ENCODE assay signal across 31 cellular contexts in the genomic region with DNA sequence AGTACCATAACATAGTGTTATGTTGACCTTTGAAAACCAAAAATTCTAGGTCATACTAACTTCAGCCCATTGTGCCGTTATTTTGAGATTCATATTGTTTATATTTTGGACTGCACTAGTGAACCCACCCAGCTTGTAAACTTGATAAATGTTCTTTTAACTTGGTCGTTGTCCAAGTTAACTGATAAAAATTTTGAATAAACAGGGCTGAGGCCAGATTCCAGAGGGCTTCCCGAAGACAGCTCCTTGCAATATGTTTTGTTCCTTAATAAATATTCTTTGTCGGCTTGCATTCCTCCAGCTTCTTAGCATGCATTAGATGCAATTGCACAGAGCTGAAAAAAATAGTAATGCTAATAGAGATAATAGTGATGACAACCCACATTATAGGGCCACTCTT.
"Had no signal": no experiment of that assay in that cellular context is flagged by ENCODE, and none has a peak within 500 bp of the region (broad histone marks: within the 10 kb centered on the region; RNA-seq: fewer than 3 reads in every experiment).

No MANE protein-coding gene starts in this region.

- H3K9me3 ChIP-seq: adrenal gland, SK-N-SH had no signal

- ATAC-seq: activated naive CD4-positive, alpha-beta T cell treated with anti-CD3 and anti-CD28 coated beads, Interleukin-2, amount 50 U/mL, for 72 hours; activated T-cell treated with anti-CD3 and anti-CD28 coated beads, Interleukin-2, amount 50 U/mL, for 4 hours; Panc1 had no signal

- H3K36me3 ChIP-seq: adrenal gland, SJCRH30 had no signal

- H3K9me3 Mint-ChIP-seq: T-helper 2 cell treated with Interferon-gamma antibody and Interleukin-4, amounts not matched to agents 5 μg/mL and 100 μg/mL, for 36 hours had no signal

- H3K27ac Mint-ChIP-seq: activated B cell treated with CpG ODN at 0.5 μM for 24 hours; activated CD4-positive, alpha-beta memory T cell treated with anti-CD3 and anti-CD28 coated beads for 36 hours; activated naive CD4-positive, alpha-beta T cell treated with anti-CD3 and anti-CD28 coated beads for 36 hours; activated naive CD4-positive, alpha-beta T cell treated with anti-CD3 and anti-CD28 coated beads, Interleukin-2, amount 50 U/mL, for 72 hours; activated T-helper 1 cell treated with anti-CD3 and anti-CD28 coated beads, Interleukin-12 subunit alpha, Interleukin-12 subunit beta, Interleukin-2, Interleukin-4 antibody, amounts not matched to agents 30 ng/mL and 10 ng/mL and 1 ng/mL, durations not matched to agents 14 hours and 24 hours and 36 hours; brain; T-helper 1 cell treated with Interleukin-12 subunit alpha and Interleukin-12 subunit beta and Interleukin-4 antibody, amounts not matched to agents 30 μg/mL and 1 μg/mL, for 36 hours; T-helper 2 cell treated with Interferon-gamma antibody and Interleukin-4, amounts not matched to agents 5 μg/mL and 100 μg/mL, for 36 hours had no signal

- H3K4me3 Mint-ChIP-seq: activated B cell treated with CpG ODN at 0.5 μM for 24 hours; activated CD4-positive, alpha-beta memory T cell treated with anti-CD3 and anti-CD28 coated beads for 36 hours; activated naive CD4-positive, alpha-beta T cell treated with anti-CD3 and anti-CD28 coated beads for 36 hours; activated T-cell treated with anti-CD3 and anti-CD28 coated beads, Interleukin-2, amount 50 U/mL, for 4 hours; activated T-helper 1 cell treated with anti-CD3 and anti-CD28 coated beads, Interleukin-12 subunit alpha, Interleukin-12 subunit beta, Interleukin-2, Interleukin-4 antibody, amounts not matched to agents 30 ng/mL and 10 ng/mL and 1 ng/mL, durations not matched to agents 14 hours and 24 hours and 36 hours; brain; T-helper 1 cell treated with Interleukin-12 subunit alpha and Interleukin-12 subunit beta and Interleukin-4 antibody, amounts not matched to agents 30 μg/mL and 1 μg/mL, for 36 hours; T-helper 2 cell treated with Interferon-gamma antibody and Interleukin-4, amounts not matched to agents 5 μg/mL and 100 μg/mL, for 36 hours had no signal

- H3K36me3 Mint-ChIP-seq: activated CD4-positive, alpha-beta memory T cell treated with anti-CD3 and anti-CD28 coated beads for 36 hours; brain had no signal

- FAIRE-seq: bronchial epithelial cell, TTC549 had no signal

- H3K4me1 Mint-ChIP-seq: activated B cell treated with CpG ODN at 0.5 μM for 24 hours, brain had no signal

- H3K4me3 ChIP-seq: adrenal gland, SJCRH30 had no signal

- H3K27me3 Mint-ChIP-seq: activated B cell treated with CpG ODN at 0.5 μM for 24 hours had no signal

- H3K4me1 ChIP-seq: adrenal gland, SJCRH30 had no signal

- H3K27ac ChIP-seq: adrenal gland, SJCRH30 had no signal

- DNase-seq: activated B cell treated with CpG ODN at 0.5 μM for 24 hours; activated CD4-positive, alpha-beta memory T cell treated with anti-CD3 and anti-CD28 coated beads for 36 hours; activated CD4-positive, alpha-beta T cell treated with anti-CD3 and anti-CD28 coated beads for 4 hours; activated CD4-positive, alpha-beta T cell treated with anti-CD3 and anti-CD28 coated beads, Interleukin-2, amount 50 U/mL, for 1 hour; activated CD4-positive, CD25-positive, alpha-beta regulatory T cell treated with anti-CD3 and anti-CD28 coated beads, Interleukin-2, amount 50 U/mL, for 72 hours; activated CD8-positive, alpha-beta memory T cell treated with anti-CD3 and anti-CD28 coated beads, Interleukin-2, amount 50 U/mL, for 4 hours; activated gamma-delta T cell treated with Interleukin-2 at 50 U/mL for 16 hours; activated naive CD4-positive, alpha-beta T cell treated with anti-CD3 and anti-CD28 coated beads for 36 hours; activated T-cell treated with anti-CD3 and anti-CD28 coated beads for 4 hours; activated T-cell treated with anti-CD3 and anti-CD28 coated beads, Interleukin-2, amount 50 U/mL, for 4 hours; adrenal gland; anterior cingulate cortex; Karpas-422; KBM-7; NCI-H1105; NCI-H1417 treated with DMSO at 0.1 percent for 48 hours; NCI-H1930; NCI-H2081 treated with DMSO at 0.1 percent for 48 hours; NCI-H345; NCI-H524 treated with DMSO at 0.1 percent for 48 hours; SHP77; SJCRH30; SK-N-SH had no signal
